ENCODE assay signal across 1 cellular context in the genomic region with DNA sequence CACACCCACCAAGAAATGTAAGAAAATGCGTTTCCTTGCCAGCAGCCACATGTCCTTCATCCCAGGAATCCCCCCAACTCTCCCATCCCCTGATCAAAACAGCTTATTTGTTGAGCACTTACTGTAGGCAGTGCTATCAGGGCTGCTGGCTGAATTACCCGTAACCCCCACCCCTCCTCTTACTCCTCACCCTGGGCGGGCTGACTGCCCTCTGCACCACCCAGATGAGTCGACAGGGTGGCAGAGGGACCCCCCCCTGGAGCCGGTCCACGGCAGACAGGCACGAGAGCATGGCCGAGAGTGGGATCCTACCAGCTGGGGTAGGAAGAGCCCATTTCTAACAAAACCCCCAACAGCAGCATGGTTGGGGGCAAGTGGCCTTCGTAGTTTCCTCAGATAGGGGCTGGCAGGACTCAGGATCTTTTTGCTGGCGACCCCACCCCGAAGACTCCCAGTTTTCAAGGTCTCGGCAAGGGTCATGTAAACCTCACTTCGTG.
TF ChIP-seq lines count a peak whose summit lies in the region.

No MANE protein-coding gene starts in this region.

TF ChIP-seq in K562, 482 proteins besides CTCF, POLR2A, EP300 and RAD21 (continued from another document and continues in another):
- TF ChIP-seq, protein P1, sequence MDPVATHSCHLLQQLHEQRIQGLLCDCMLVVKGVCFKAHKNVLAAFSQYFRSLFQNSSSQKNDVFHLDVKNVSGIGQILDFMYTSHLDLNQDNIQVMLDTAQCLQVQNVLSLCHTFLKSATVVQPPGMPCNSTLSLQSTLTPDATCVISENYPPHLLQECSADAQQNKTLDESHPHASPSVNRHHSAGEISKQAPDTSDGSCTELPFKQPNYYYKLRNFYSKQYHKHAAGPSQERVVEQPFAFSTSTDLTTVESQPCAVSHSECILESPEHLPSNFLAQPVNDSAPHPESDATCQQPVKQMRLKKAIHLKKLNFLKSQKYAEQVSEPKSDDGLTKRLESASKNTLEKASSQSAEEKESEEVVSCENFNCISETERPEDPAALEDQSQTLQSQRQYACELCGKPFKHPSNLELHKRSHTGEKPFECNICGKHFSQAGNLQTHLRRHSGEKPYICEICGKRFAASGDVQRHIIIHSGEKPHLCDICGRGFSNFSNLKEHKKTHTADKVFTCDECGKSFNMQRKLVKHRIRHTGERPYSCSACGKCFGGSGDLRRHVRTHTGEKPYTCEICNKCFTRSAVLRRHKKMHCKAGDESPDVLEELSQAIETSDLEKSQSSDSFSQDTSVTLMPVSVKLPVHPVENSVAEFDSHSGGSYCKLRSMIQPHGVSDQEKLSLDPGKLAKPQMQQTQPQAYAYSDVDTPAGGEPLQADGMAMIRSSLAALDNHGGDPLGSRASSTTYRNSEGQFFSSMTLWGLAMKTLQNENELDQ (CRISPR knock-in tag; IDR thresholded peaks at IDR 0.05; ENCODE audit: borderline replicate concordance): no peak
- peak; percentile 81; the same call in 1 of the 2 replicates for TF ChIP-seq THRAP3 (IDR thresholded peaks at IDR 0.05; ENCODE audit: borderline replicate concordance)
- TF ChIP-seq, protein P2, sequence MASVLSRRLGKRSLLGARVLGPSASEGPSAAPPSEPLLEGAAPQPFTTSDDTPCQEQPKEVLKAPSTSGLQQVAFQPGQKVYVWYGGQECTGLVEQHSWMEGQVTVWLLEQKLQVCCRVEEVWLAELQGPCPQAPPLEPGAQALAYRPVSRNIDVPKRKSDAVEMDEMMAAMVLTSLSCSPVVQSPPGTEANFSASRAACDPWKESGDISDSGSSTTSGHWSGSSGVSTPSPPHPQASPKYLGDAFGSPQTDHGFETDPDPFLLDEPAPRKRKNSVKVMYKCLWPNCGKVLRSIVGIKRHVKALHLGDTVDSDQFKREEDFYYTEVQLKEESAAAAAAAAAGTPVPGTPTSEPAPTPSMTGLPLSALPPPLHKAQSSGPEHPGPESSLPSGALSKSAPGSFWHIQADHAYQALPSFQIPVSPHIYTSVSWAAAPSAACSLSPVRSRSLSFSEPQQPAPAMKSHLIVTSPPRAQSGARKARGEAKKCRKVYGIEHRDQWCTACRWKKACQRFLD (CRISPR knock-in tag; IDR thresholded peaks at IDR 0.05): peak; percentile 52; the same call in 1 of the 2 replicates
- no peak for TF ChIP-seq ZNF324 (CRISPR knock-in tag; IDR thresholded peaks at IDR 0.05)
- no peak for TF ChIP-seq COPS2 (conservative IDR thresholded peaks at IDR 0.05)
- TF ChIP-seq, protein P3, sequence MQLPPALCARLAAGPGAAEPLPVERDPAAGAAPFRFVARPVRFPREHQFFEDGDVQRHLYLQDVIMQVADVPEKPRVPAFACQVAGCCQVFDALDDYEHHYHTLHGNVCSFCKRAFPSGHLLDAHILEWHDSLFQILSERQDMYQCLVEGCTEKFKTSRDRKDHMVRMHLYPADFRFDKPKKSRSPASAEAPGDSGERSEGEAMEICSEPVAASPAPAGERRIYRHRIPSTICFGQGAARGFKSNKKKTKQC (CRISPR knock-in tag; IDR thresholded peaks at IDR 0.05): no peak
- TF ChIP-seq TBP (optimal IDR thresholded peaks at IDR 0.05; ENCODE audit: low read depth, low read length): no peak
- peak in 1 of 2 experiments; percentile 33; a peak in 2 of 4 replicates for TF ChIP-seq NRF1 (conservative IDR thresholded peaks at IDR 0.05 in 1 of 2, IDR thresholded peaks at IDR 0.05 in 1 of 2)
- no peak for TF ChIP-seq ZNF24 (IDR thresholded peaks at IDR 0.05)
- no peak; the same call in none of the 2 replicates for TF ChIP-seq CBFB (CRISPR knock-in tag; IDR thresholded peaks at IDR 0.05)
- 0 out of 2 replicates have a peak, but pooled peaks have one; percentile 44 for TF ChIP-seq DPF2 (IDR thresholded peaks at IDR 0.05)
- no peak for TF ChIP-seq RBM25 (IDR thresholded peaks at IDR 0.05; ENCODE audit: low read depth, low read length, severe bottlenecking)
- TF ChIP-seq STAT5B (CRISPR knock-in tag; IDR thresholded peaks at IDR 0.05): no peak
- no peak for TF ChIP-seq NEUROD1 (IDR thresholded peaks at IDR 0.05; ENCODE audit: borderline replicate concordance, low read depth, low read length, partially characterized antibody)
- no peak for TF ChIP-seq ZNF561 (CRISPR knock-in tag; conservative IDR thresholded peaks at IDR 0.05)
- TF ChIP-seq, protein P4, sequence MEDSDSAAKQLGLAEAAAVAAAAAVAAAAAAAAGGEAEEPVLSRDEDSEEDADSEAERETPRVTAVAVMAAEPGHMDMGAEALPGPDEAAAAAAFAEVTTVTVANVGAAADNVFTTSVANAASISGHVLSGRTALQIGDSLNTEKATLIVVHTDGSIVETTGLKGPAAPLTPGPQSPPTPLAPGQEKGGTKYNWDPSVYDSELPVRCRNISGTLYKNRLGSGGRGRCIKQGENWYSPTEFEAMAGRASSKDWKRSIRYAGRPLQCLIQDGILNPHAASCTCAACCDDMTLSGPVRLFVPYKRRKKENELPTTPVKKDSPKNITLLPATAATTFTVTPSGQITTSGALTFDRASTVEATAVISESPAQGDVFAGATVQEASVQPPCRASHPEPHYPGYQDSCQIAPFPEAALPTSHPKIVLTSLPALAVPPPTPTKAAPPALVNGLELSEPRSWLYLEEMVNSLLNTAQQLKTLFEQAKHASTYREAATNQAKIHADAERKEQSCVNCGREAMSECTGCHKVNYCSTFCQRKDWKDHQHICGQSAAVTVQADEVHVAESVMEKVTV (CRISPR knock-in tag; IDR thresholded peaks at IDR 0.05): no peak
- no peak for TF ChIP-seq ZNF217 (CRISPR knock-in tag; IDR thresholded peaks at IDR 0.05)
- TF ChIP-seq ELF2 (CRISPR knock-in tag; IDR thresholded peaks at IDR 0.05): no peak
- no peak for TF ChIP-seq ZKSCAN8 (CRISPR knock-in tag; IDR thresholded peaks at IDR 0.05)
- no peak for TF ChIP-seq ZNF699 (CRISPR knock-in tag; IDR thresholded peaks at IDR 0.05; ENCODE audit: insufficient replicate concordance)
- no peak for TF ChIP-seq NR2F6 (CRISPR knock-in tag; IDR thresholded peaks at IDR 0.05)
- TF ChIP-seq, protein P5, sequence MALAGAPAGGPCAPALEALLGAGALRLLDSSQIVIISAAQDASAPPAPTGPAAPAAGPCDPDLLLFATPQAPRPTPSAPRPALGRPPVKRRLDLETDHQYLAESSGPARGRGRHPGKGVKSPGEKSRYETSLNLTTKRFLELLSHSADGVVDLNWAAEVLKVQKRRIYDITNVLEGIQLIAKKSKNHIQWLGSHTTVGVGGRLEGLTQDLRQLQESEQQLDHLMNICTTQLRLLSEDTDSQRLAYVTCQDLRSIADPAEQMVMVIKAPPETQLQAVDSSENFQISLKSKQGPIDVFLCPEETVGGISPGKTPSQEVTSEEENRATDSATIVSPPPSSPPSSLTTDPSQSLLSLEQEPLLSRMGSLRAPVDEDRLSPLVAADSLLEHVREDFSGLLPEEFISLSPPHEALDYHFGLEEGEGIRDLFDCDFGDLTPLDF (CRISPR knock-in tag; IDR thresholded peaks at IDR 0.05): no peak
- no peak for TF ChIP-seq ZC3H4 (CRISPR knock-in tag; IDR thresholded peaks at IDR 0.05; ENCODE audit: borderline replicate concordance)
- TF ChIP-seq, protein P6, sequence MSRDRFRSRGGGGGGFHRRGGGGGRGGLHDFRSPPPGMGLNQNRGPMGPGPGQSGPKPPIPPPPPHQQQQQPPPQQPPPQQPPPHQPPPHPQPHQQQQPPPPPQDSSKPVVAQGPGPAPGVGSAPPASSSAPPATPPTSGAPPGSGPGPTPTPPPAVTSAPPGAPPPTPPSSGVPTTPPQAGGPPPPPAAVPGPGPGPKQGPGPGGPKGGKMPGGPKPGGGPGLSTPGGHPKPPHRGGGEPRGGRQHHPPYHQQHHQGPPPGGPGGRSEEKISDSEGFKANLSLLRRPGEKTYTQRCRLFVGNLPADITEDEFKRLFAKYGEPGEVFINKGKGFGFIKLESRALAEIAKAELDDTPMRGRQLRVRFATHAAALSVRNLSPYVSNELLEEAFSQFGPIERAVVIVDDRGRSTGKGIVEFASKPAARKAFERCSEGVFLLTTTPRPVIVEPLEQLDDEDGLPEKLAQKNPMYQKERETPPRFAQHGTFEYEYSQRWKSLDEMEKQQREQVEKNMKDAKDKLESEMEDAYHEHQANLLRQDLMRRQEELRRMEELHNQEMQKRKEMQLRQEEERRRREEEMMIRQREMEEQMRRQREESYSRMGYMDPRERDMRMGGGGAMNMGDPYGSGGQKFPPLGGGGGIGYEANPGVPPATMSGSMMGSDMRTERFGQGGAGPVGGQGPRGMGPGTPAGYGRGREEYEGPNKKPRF (IDR thresholded peaks at IDR 0.05; ENCODE audit: low read depth, low read length): no peak
- TF ChIP-seq, protein P7, sequence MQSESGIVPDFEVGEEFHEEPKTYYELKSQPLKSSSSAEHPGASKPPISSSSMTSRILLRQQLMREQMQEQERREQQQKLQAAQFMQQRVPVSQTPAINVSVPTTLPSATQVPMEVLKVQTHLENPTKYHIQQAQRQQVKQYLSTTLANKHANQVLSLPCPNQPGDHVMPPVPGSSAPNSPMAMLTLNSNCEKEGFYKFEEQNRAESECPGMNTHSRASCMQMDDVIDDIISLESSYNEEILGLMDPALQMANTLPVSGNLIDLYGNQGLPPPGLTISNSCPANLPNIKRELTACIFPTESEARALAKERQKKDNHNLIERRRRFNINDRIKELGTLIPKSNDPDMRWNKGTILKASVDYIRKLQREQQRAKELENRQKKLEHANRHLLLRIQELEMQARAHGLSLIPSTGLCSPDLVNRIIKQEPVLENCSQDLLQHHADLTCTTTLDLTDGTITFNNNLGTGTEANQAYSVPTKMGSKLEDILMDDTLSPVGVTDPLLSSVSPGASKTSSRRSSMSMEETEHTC (IDR thresholded peaks at IDR 0.05): no peak
- TF ChIP-seq SMAD2 (IDR thresholded peaks at IDR 0.05; ENCODE audit: low read depth, low read length): no peak
- TF ChIP-seq RNF2 (IDR thresholded peaks at IDR 0.05): no peak
- TF ChIP-seq, protein P8, sequence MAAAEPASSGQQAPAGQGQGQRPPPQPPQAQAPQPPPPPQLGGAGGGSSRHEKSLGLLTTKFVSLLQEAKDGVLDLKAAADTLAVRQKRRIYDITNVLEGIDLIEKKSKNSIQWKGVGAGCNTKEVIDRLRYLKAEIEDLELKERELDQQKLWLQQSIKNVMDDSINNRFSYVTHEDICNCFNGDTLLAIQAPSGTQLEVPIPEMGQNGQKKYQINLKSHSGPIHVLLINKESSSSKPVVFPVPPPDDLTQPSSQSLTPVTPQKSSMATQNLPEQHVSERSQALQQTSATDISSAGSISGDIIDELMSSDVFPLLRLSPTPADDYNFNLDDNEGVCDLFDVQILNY (CRISPR knock-in tag; IDR thresholded peaks at IDR 0.05): no peak
- no peak for TF ChIP-seq RBBP5 (IDR thresholded peaks at IDR 0.05; ENCODE audit: borderline replicate concordance, insufficient read depth, low read length, poor library complexity, severe bottlenecking)
- no peak for TF ChIP-seq CBFA2T2 (conservative IDR thresholded peaks at IDR 0.05)
- TF ChIP-seq ZNF695 (CRISPR knock-in tag; IDR thresholded peaks at IDR 0.05): no peak
- TF ChIP-seq SMAD3 (CRISPR knock-in tag; conservative IDR thresholded peaks at IDR 0.05): no peak
- TF ChIP-seq ZNF224 (CRISPR knock-in tag; IDR thresholded peaks at IDR 0.05): 0 out of 2 replicates have a peak, but pooled peaks have one; percentile 25
- TF ChIP-seq HNRNPLL (IDR thresholded peaks at IDR 0.05; ENCODE audit: low read depth, low read length, poor library complexity, severe bottlenecking): no peak
- no peak for TF ChIP-seq RFX7 (CRISPR knock-in tag; IDR thresholded peaks at IDR 0.05)
- TF ChIP-seq HDGF (IDR thresholded peaks at IDR 0.05): no peak
- TF ChIP-seq PPARD (CRISPR knock-in tag; IDR thresholded peaks at IDR 0.05): no peak
- no peak for TF ChIP-seq ASH1L (IDR thresholded peaks at IDR 0.05; ENCODE audit: borderline replicate concordance, low read depth, partially characterized antibody)
- no peak for TF ChIP-seq SNIP1 (IDR thresholded peaks at IDR 0.05; ENCODE audit: low read depth)
- no peak for TF ChIP-seq KDM4B (IDR thresholded peaks at IDR 0.05; ENCODE audit: borderline replicate concordance in 2 of 2, low read depth in 1 of 2)
- TF ChIP-seq MEF2A (IDR thresholded peaks at IDR 0.05; ENCODE audit: control insufficient read depth, low read depth, low read length): no peak
- no peak for TF ChIP-seq ZNF76 (CRISPR knock-in tag; IDR thresholded peaks at IDR 0.05; ENCODE audit: borderline replicate concordance)
- TF ChIP-seq SMAD1 (IDR thresholded peaks at IDR 0.05; ENCODE audit: low read depth, low read length, partially characterized antibody): no peak
- no peak for TF ChIP-seq ZNF3 (CRISPR knock-in tag; IDR thresholded peaks at IDR 0.05)
- TF ChIP-seq ZFP1 (CRISPR knock-in tag; IDR thresholded peaks at IDR 0.05): no peak
- TF ChIP-seq DIDO1 (tag; IDR thresholded peaks at IDR 0.05; ENCODE audit: low read depth): no peak
- no peak for TF ChIP-seq POLR3A (IDR thresholded peaks at IDR 0.05; ENCODE audit: borderline replicate concordance, extremely low read depth, insufficient read depth, insufficient read length)
- TF ChIP-seq, protein P9, sequence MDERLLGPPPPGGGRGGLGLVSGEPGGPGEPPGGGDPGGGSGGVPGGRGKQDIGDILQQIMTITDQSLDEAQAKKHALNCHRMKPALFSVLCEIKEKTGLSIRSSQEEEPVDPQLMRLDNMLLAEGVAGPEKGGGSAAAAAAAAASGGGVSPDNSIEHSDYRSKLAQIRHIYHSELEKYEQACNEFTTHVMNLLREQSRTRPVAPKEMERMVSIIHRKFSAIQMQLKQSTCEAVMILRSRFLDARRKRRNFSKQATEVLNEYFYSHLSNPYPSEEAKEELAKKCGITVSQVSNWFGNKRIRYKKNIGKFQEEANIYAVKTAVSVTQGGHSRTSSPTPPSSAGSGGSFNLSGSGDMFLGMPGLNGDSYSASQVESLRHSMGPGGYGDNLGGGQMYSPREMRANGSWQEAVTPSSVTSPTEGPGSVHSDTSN (CRISPR knock-in tag; IDR thresholded peaks at IDR 0.05; ENCODE audit: low read depth): no peak
- TF ChIP-seq, protein P9 (tag; conservative IDR thresholded peaks at IDR 0.05; ENCODE audit: low read depth): no peak
- no peak for TF ChIP-seq NCOA2 (IDR thresholded peaks at IDR 0.05; ENCODE audit: partially characterized antibody in 2 of 2)
- TF ChIP-seq RBFOX2 (IDR thresholded peaks at IDR 0.05; ENCODE audit: low read depth, low read length): no peak
- no peak for TF ChIP-seq POLR2G (IDR thresholded peaks at IDR 0.05; ENCODE audit: low read depth, low read length)
- TF ChIP-seq ZNF764 (CRISPR knock-in tag; IDR thresholded peaks at IDR 0.05; ENCODE audit: low read depth): no peak
- TF ChIP-seq HMG20B (CRISPR knock-in tag; IDR thresholded peaks at IDR 0.05): no peak
- TF ChIP-seq NBN (IDR thresholded peaks at IDR 0.05; ENCODE audit: low read depth): 0 out of 2 replicates have a peak, but pooled peaks have one; percentile 12
- no peak; the same call in 1 of the 2 replicates for TF ChIP-seq C11orf30 (IDR thresholded peaks at IDR 0.05; ENCODE audit: low read depth)
- no peak for TF ChIP-seq MYBL2 (IDR thresholded peaks at IDR 0.05; ENCODE audit: low read depth)
- no peak for TF ChIP-seq MYBL2 (CRISPR knock-in tag; IDR thresholded peaks at IDR 0.05; ENCODE audit: borderline replicate concordance)
- no peak for TF ChIP-seq STAG1 (CRISPR knock-in tag; IDR thresholded peaks at IDR 0.05; ENCODE audit: borderline replicate concordance)
- 0 out of 2 replicates have a peak, but pooled peaks have one; percentile 45 for TF ChIP-seq CBX1 (IDR thresholded peaks at IDR 0.05; ENCODE audit: low read depth)
